19 cellular contexts compared by ENCODE assay signal in the genomic region with DNA sequence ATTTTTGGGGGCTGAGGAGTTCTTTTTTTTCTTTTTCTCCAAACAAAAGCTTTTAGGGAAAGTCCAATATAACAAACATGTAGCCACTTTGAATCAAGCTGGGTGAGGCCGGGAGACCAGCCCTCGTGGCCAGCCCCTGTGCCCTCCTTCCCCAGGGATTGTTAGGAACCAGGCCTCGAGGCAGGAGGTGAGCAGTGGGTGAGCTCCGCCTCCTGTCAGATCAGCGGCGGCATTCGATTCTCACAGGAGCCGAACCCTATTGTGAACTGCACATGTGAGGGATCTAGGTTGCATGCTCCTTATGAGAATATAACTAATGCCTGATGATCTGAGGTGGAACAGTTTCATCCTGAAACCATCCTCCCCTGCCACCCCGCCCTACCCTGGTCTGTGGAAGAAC. TPM values are rescaled to one million over a fixed set of nuclear protein-coding genes. Genes with fewer than 3 reads are reported as not detected.
DNase-seq lines count a peak whose midpoint lies in the region; ATAC-seq and TF ChIP-seq lines count a peak whose summit lies in the region.
"Had no signal": no experiment of that assay in that cellular context is flagged by ENCODE, and none has a peak within 500 bp of the region (broad histone marks: within the 10 kb centered on the region; RNA-seq: fewer than 3 reads in every experiment).

No MANE protein-coding gene starts in this region.

- no peaks in the 10 kb centered on the region for H3K4me1 Mint-ChIP-seq in endodermal cell
- no peaks in the 10 kb centered on the region for H3K4me1 Mint-ChIP-seq in neural crest cell
- no peaks in the 10 kb centered on the region for H3K4me1 Mint-ChIP-seq in activated CD4-positive, alpha-beta memory T cell treated with anti-CD3 and anti-CD28 coated beads for 36 hours (ENCODE audit: low read depth)
- H3K4me1 Mint-ChIP-seq: B cell had no signal

- H3K36me3 Mint-ChIP-seq in endodermal cell (ENCODE audit: low read depth) (peaks cover 9% of the 10 kb centered on the region), neural crest cell (ENCODE audit: low read depth) (peaks cover 33% of the 10 kb centered on the region)
- no peaks in the 10 kb centered on the region for H3K36me3 Mint-ChIP-seq in activated CD4-positive, alpha-beta memory T cell treated with anti-CD3 and anti-CD28 coated beads for 36 hours

- POLR2A ChIA-PET in activated CD4-positive, alpha-beta memory T cell treated with anti-CD3 and anti-CD28 coated beads for 36 hours (lab: Charles Lee): no interaction called here

- TF ChIP-seq CTCF in endodermal cell (conservative IDR thresholded peaks at IDR 0.05) (no peak), neural crest cell (conservative IDR thresholded peaks at IDR 0.05) (no peak), upper lobe of right lung (IDR thresholded peaks at IDR 0.05) (no peak)

- H3K9me3 Mint-ChIP-seq in endodermal cell (no peaks in the 10 kb centered on the region), neural crest cell (peaks cover 10% of the 10 kb centered on the region)
- no peaks in the 10 kb centered on the region for H3K9me3 Mint-ChIP-seq in activated CD4-positive, alpha-beta memory T cell treated with anti-CD3 and anti-CD28 coated beads for 36 hours
- H3K9me3 Mint-ChIP-seq: CD4-positive, alpha-beta T cell; HFFc6 had no signal

- H3K27ac Mint-ChIP-seq in endodermal cell: no peak overlapping the region
- no peak overlapping the region for H3K27ac Mint-ChIP-seq in neural crest cell (ENCODE audit: unreplicated experiment)
- no peak overlapping the region for H3K27ac Mint-ChIP-seq in activated CD4-positive, alpha-beta memory T cell treated with anti-CD3 and anti-CD28 coated beads for 36 hours
- H3K27ac Mint-ChIP-seq: B cell; CD4-positive, alpha-beta T cell; HFFc6 had no signal

- H3K9ac ChIP-seq in endodermal cell (ENCODE audit: extremely low read depth, low read length, poor library complexity, severe bottlenecking): no peak overlapping the region

- no peaks in the 10 kb centered on the region for H3K27me3 ChIP-seq in endodermal cell (ENCODE audit: control insufficient read depth, insufficient read depth, low read length, poor library complexity, severe bottlenecking)
- H3K27me3 ChIP-seq in upper lobe of right lung: no peaks in the 10 kb centered on the region

- H3K9me3 ChIP-seq in endodermal cell (ENCODE audit: control insufficient read depth, low read length) (no peaks in the 10 kb centered on the region), upper lobe of right lung (no peaks in the 10 kb centered on the region)

- H3K27me3 Mint-ChIP-seq in endodermal cell (ENCODE audit: insufficient read depth) (no peaks in the 10 kb centered on the region), neural crest cell (ENCODE audit: low read depth) (no peaks in the 10 kb centered on the region)
- no peaks in the 10 kb centered on the region for H3K27me3 Mint-ChIP-seq in activated CD4-positive, alpha-beta memory T cell treated with anti-CD3 and anti-CD28 coated beads for 36 hours
- H3K27me3 Mint-ChIP-seq: B cell; CD4-positive, alpha-beta T cell had no signal

- H3K36me3 ChIP-seq in endodermal cell (ENCODE audit: control insufficient read depth, insufficient read depth, low read length) (peaks cover 11% of the 10 kb centered on the region), upper lobe of right lung (no peaks in the 10 kb centered on the region)

- intact Hi-C loops in upper lobe of right lung (cut with DNase I): no loop called here
- intact Hi-C loops in activated CD4-positive, alpha-beta memory T cell treated with anti-CD3 and anti-CD28 coated beads for 36 hours (cut with micrococcal nuclease): no loop called here

- H3K27ac ChIP-seq in endodermal cell (ENCODE audit: low read depth, low read length) (no peak overlapping the region), upper lobe of right lung (no peak overlapping the region)

- no peak overlapping the region for H3K4me3 ChIP-seq in endodermal cell (ENCODE audit: low read length)
- no peak overlapping the region for H3K4me3 ChIP-seq in upper lobe of right lung

- 76 to 88% methylated on average over 4 to 9 of the region's 9 CpGs for WGBS in endodermal cell (ENCODE audit: insufficient coverage in 1 of 2, insufficient read length in 1 of 2), 2 experiments

- H3K4me3 Mint-ChIP-seq in endodermal cell (no peak overlapping the region), neural crest cell (peak overlapping the region; percentile 49)
- H3K4me3 Mint-ChIP-seq in activated CD4-positive, alpha-beta memory T cell treated with anti-CD3 and anti-CD28 coated beads for 36 hours: no peak overlapping the region
- H3K4me3 Mint-ChIP-seq: B cell; CD4-positive, alpha-beta T cell; HFFc6 had no signal

- no peak for ATAC-seq in upper lobe of right lung

- DNase-seq in D341Med (ENCODE audit: low spot score) (peak; percentile 6), endodermal cell (peak; percentile 49), neural crest cell (ENCODE audit: low read depth, low spot score) (no peak), upper lobe of right lung (peak; percentile 42), amniotic stem cell (lab: John Stamatoyannopoulos, UW) (no peak), Kasumi-1 (lab: John Stamatoyannopoulos, UW) (no peak)
- no peak for DNase-seq in activated CD4-positive, alpha-beta memory T cell treated with anti-CD3 and anti-CD28 coated beads for 36 hours
- DNase-seq: ACHN; C1 segment of cervical spinal cord; CD4-positive, alpha-beta T cell; COR-L47; DND-41; GDM1; HCEC 1CT; HFFc6 had no signal

- no peaks in the 10 kb centered on the region for H3K4me1 ChIP-seq in endodermal cell (ENCODE audit: control insufficient read depth, insufficient read depth, low read length)
- H3K4me1 ChIP-seq in upper lobe of right lung: no peaks in the 10 kb centered on the region

- CTCF ChIA-PET in activated CD4-positive, alpha-beta memory T cell treated with anti-CD3 and anti-CD28 coated beads for 36 hours (lab: Charles Lee): no interaction called here

RNA-seq across cellular contexts. Expression of a gene that starts 41.8 kb away (rescaled TPM):
- total RNA-seq in endodermal cell (under 1 TPM; 0.44 to 0.53 TPM), neural crest cell (not detected in 2 replicates), upper lobe of right lung (7.1 TPM)
- polyA plus RNA-seq in endodermal cell (2013, experiment 1 of 2): 0.11 TPM
- not detected for polyA plus RNA-seq in endodermal cell (2013, experiment 2 of 2)
- total RNA-seq in activated CD4-positive, alpha-beta memory T cell treated with anti-CD3 and anti-CD28 coated beads for 36 hours: 1 to 10 TPM; 4.6 to 5.3 TPM
- total RNA-seq: A172, H4, HFFc6, HT1080 had no signal

RNA-seq across cellular contexts. Expression of a gene that starts 44.0 kb away (rescaled TPM):
- 100 to 1,000 TPM; 243 to 340 TPM for total RNA-seq in endodermal cell
- 221 TPM for polyA plus RNA-seq in endodermal cell (2013, experiment 1 of 2)
- polyA plus RNA-seq in endodermal cell (2013, experiment 2 of 2): 218 TPM
- total RNA-seq in neural crest cell: 396 and 417 TPM in 2 replicates
- 749 TPM for total RNA-seq in upper lobe of right lung
- 10 to 100 TPM; 72.6 to 75.1 TPM for total RNA-seq in activated CD4-positive, alpha-beta memory T cell treated with anti-CD3 and anti-CD28 coated beads for 36 hours

Comparison
In these comparisons a context has a peak if more than half of its experiments do, and no peak if none do; other contexts are left out.
1. DNase-seq: peak in D341Med (single experiment), endodermal cell (single experiment) and upper lobe of right lung (single experiment); none in neural crest cell (single experiment), activated CD4-positive, alpha-beta memory T cell treated with anti-CD3 and anti-CD28 coated beads for 36 hours (single experiment), amniotic stem cell (single experiment) and Kasumi-1 (0 of 2).